Comparison of ENCODE assay signal across 21 cellular contexts in the genomic region with DNA sequence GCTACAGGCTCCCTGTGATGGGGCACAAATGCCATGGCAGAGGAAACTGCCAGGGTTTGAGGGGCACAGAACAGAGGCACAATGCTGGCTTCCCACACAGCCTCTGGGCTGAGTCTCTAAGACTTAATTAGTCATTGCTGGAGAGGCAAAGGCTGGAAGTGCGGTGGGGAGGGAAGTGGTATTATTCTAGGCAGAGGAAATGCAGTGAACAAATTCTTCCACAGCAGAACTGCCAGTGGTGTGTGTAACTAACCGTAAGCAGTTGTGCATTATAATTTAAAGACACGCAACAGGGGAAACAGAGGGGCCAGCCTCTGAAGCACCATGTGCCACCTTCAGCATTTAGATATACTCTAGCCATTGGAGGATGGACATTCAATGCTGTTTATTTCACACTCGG.
"Had no signal": no experiment of that assay in that cellular context is flagged by ENCODE, and none has a peak within 500 bp of the region (broad histone marks: within the 10 kb centered on the region; RNA-seq: fewer than 3 reads in every experiment).

No MANE protein-coding gene starts in this region.

- H3K27ac ChIP-seq: adrenal gland, breast epithelium, coronary artery, parathyroid adenoma, tibial artery, vagina had no signal

- DNase-seq: activated CD4-positive, alpha-beta T cell treated with anti-CD3 and anti-CD28 coated beads for 4 hours; activated naive CD4-positive, alpha-beta T cell treated with anti-CD3 and anti-CD28 coated beads, Interleukin-2, amount 50 U/mL, for 16 hours; adrenal gland; erythroblast; foreskin melanocyte; kidney; stimulated activated CD4-positive, alpha-beta T cell treated with anti-CD3 and anti-CD28 coated beads, Interleukin-4, amount 100 ng/mL, for 4 hours; stimulated activated naive CD4-positive, alpha-beta T cell; substantia nigra; SW 1271; tibial artery had no signal

- H3K4me1 Mint-ChIP-seq: mesothelial cell of epicardium had no signal

- H3K9me3 ChIP-seq: adrenal gland, tibial artery, vagina had no signal

- H3K4me3 ChIP-seq: adrenal gland, breast epithelium, coronary artery, smooth muscle cell, tibial artery, vagina had no signal

- H3K9me3 Mint-ChIP-seq: natural killer cell treated with Interleukin-12 subunit alpha and Interleukin-12 subunit beta and Interleukin-15 and Interleukin-18, amount 100 ng/mL, for 72 hours had no signal

- H3K36me3 Mint-ChIP-seq: mesothelial cell of epicardium had no signal

- H3K4me1 ChIP-seq: breast epithelium, tibial artery, vagina had no signal

- H3K27ac Mint-ChIP-seq: mesothelial cell of epicardium; natural killer cell treated with Interleukin-12 subunit alpha and Interleukin-12 subunit beta and Interleukin-15 and Interleukin-18, amount 100 ng/mL, for 72 hours; WTC11 had no signal

- ATAC-seq: left lobe of liver, sciatic nerve, WTC11 had no signal

- H3K4me3 Mint-ChIP-seq: mesothelial cell of epicardium; natural killer cell treated with Interleukin-12 subunit alpha and Interleukin-12 subunit beta and Interleukin-15 and Interleukin-18, amount 100 ng/mL, for 72 hours; WTC11 had no signal

- H3K27me3 ChIP-seq: adrenal gland, breast epithelium, vagina had no signal
